In genomic region chr6:62286470-62286843, GRCh38 we compare ENCODE assay signal across 12 cellular contexts. TPM values are rescaled to one million over a fixed set of nuclear protein-coding genes. Genes with fewer than 3 reads are reported as not detected.
DNase-seq lines count a peak whose midpoint lies in the region; ATAC-seq and TF ChIP-seq lines count a peak whose summit lies in the region.
"Had no signal": no experiment of that assay in that cellular context is flagged by ENCODE, and none has a peak within 500 bp of the region (broad histone marks: within the 10 kb centered on the region; RNA-seq: fewer than 3 reads in every experiment).

No MANE protein-coding gene starts in this region.

- no peak for TF ChIP-seq EP300 in upper lobe of left lung (IDR thresholded peaks at IDR 0.05)

- peaks cover 45% of the 10 kb centered on the region for H3K79me2 ChIP-seq in Karpas-422 (ENCODE audit: low read length)

- H3K9me3 Mint-ChIP-seq in activated naive CD4-positive, alpha-beta T cell treated with anti-CD3 and anti-CD28 coated beads for 36 hours = no peaks in the 10 kb centered on the region

- peak overlapping the region; percentile 84 for H3K4me2 ChIP-seq in Karpas-422 (ENCODE audit: low read depth, low read length, poor library complexity, severe bottlenecking)

- no peaks in the 10 kb centered on the region for H3K36me3 Mint-ChIP-seq in activated naive CD4-positive, alpha-beta T cell treated with anti-CD3 and anti-CD28 coated beads for 36 hours (ENCODE audit: low read depth)
- H3K36me3 Mint-ChIP-seq: CD4-positive, CD25-positive, alpha-beta regulatory T cell had no signal

- H3K27me3 ChIP-seq in cardiac muscle cell = peaks cover 26% of the 10 kb centered on the region
- H3K27me3 ChIP-seq in Karpas-422 (ENCODE audit: low read length) = no peaks in the 10 kb centered on the region
- H3K27me3 ChIP-seq in upper lobe of left lung = no peaks in the 10 kb centered on the region

- TF ChIP-seq CTCF in cardiac muscle cell (IDR thresholded peaks at IDR 0.05; ENCODE audit: low read depth, low read length) = no peak
- no peak for TF ChIP-seq CTCF in upper lobe of left lung (IDR thresholded peaks at IDR 0.05)

- ATAC-seq in Right ventricle myocardium superior (ENCODE audit: poor library complexity) = no peak
- peak; percentile 15 for ATAC-seq in left colon
- ATAC-seq in upper lobe of left lung (ENCODE audit: low FRiP score in 2 of 2) = peak in 1 of 2 donors; percentile 47
- no peak for ATAC-seq in HG03469 (IDR thresholded peaks at IDR 0.05; ENCODE audit: unreplicated experiment)

- CTCF ChIA-PET in activated naive CD4-positive, alpha-beta T cell treated with anti-CD3 and anti-CD28 coated beads for 36 hours (lab: Charles Lee) = no interaction called here

- no peaks in the 10 kb centered on the region for H3K4me1 Mint-ChIP-seq in activated naive CD4-positive, alpha-beta T cell treated with anti-CD3 and anti-CD28 coated beads for 36 hours (ENCODE audit: low read depth)
- H3K4me1 Mint-ChIP-seq: CD4-positive, CD25-positive, alpha-beta regulatory T cell had no signal

- peak overlapping the region; percentile 56 for H3K4me3 ChIP-seq in cardiac muscle cell
- H3K4me3 ChIP-seq in Karpas-422 (ENCODE audit: low read length) = peak overlapping the region; percentile 98
- peak overlapping the region; percentile 45 to 73 (median 68) for H3K4me3 ChIP-seq in upper lobe of left lung

- peaks cover 19% of the 10 kb centered on the region for H3K27me3 Mint-ChIP-seq in activated naive CD4-positive, alpha-beta T cell treated with anti-CD3 and anti-CD28 coated beads for 36 hours (ENCODE audit: low read depth)
- H3K27me3 Mint-ChIP-seq: CD4-positive, CD25-positive, alpha-beta regulatory T cell had no signal

- H3K4me3 Mint-ChIP-seq in activated naive CD4-positive, alpha-beta T cell treated with anti-CD3 and anti-CD28 coated beads for 36 hours = no peak overlapping the region
- H3K4me3 Mint-ChIP-seq: CD4-positive, CD25-positive, alpha-beta regulatory T cell had no signal

- intact Hi-C loops in Right ventricle myocardium superior (cut with DNase I) (no loop called here), left colon (cut with DNase I, micrococcal nuclease) (no loop called here)
- intact Hi-C loops in activated naive CD4-positive, alpha-beta T cell treated with anti-CD3 and anti-CD28 coated beads for 36 hours (cut with micrococcal nuclease) = no loop called here

- H3K27ac ChIP-seq in cardiac muscle cell (no peak overlapping the region), Karpas-422 (ENCODE audit: low read length) (no peak overlapping the region), upper lobe of left lung (peak overlapping the region in 2 of 4 donors; percentile 75 to 84)

- WGBS in upper lobe of left lung, 2 donors = 2% methylated on average over 10 to 13 of the region's 13 CpGs

- peak overlapping the region; percentile 75 for H3K9ac ChIP-seq in Karpas-422 (ENCODE audit: low read length)

- H3K27ac Mint-ChIP-seq in activated naive CD4-positive, alpha-beta T cell treated with anti-CD3 and anti-CD28 coated beads for 36 hours = no peak overlapping the region
- H3K27ac Mint-ChIP-seq: CD4-positive, CD25-positive, alpha-beta regulatory T cell had no signal

- H4K20me1 ChIP-seq in Karpas-422 (ENCODE audit: insufficient read depth, low read depth, low read length) = peaks cover 4% of the 10 kb centered on the region; the same call in 1 of the 2 replicates

- TF ChIP-seq POLR2A in upper lobe of left lung (IDR thresholded peaks at IDR 0.05) = no peak

- H3K9me2 ChIP-seq in Karpas-422 (replicated peaks; ENCODE audit: insufficient read depth, low read length) = no peaks in the 10 kb centered on the region

- H3K36me3 ChIP-seq in cardiac muscle cell (no peaks in the 10 kb centered on the region), Karpas-422 (ENCODE audit: insufficient read depth, low read length) (peaks cover 17% of the 10 kb centered on the region; the same call in 1 of the 2 replicates), upper lobe of left lung (no peaks in the 10 kb centered on the region)

- DNase-seq in cardiac muscle cell (ENCODE audit: low read depth in 1 of 2, low spot score in 1 of 2) = peak in 1 of 2 donors; percentile 6
- no peak for DNase-seq in Right ventricle myocardium superior
- no peak for DNase-seq in Karpas-422
- no peak for DNase-seq in left colon
- DNase-seq in upper lobe of left lung = peak in 1 of 2 donors; percentile 39
- no peak for DNase-seq in NCI-H526 (lab: John Stamatoyannopoulos, UW)
- DNase-seq in activated naive CD4-positive, alpha-beta T cell treated with anti-CD3 and anti-CD28 coated beads for 36 hours = no peak
- DNase-seq: activated CD4-positive, alpha-beta T cell treated with anti-CD3 and anti-CD28 coated beads, Interleukin-2, amount 50 U/mL, for 1 hour; CD4-positive, CD25-positive, alpha-beta regulatory T cell had no signal

- H3K9me3 ChIP-seq in cardiac muscle cell (ENCODE audit: low read depth) (no peaks in the 10 kb centered on the region), Karpas-422 (ENCODE audit: low read length) (no peaks in the 10 kb centered on the region), upper lobe of left lung (no peaks in the 10 kb centered on the region)

- H3K4me1 ChIP-seq in cardiac muscle cell (ENCODE audit: low read depth) (no peaks in the 10 kb centered on the region), Karpas-422 (ENCODE audit: low read length) (peaks cover 23% of the 10 kb centered on the region), upper lobe of left lung (peaks cover 0 to 21% (median 11%) of the 10 kb centered on the region in 4 donors)

- peak overlapping the region; percentile 90 for H2AFZ ChIP-seq in Karpas-422 (ENCODE audit: low read length)

RNA-seq across cellular contexts. Expression of gene KHDRBS2, which starts 0.4 kb away (rescaled TPM):
- total RNA-seq in cardiac muscle cell = 5.0 and 5.6 TPM in 2 replicates
- 1.3 and 3.7 TPM in 2 replicates for polyA plus RNA-seq in cardiac muscle cell
- not detected for total RNA-seq in Right ventricle myocardium superior
- total RNA-seq in Karpas-422 (2014; rRNA removed; shearing (Covaris generic); ENCODE audit: low replicate concordance) = 40.1 and 41.8 TPM in 2 replicates
- 1 to 10 TPM in 1 of 2 donors, under 1 TPM in 1; 0.46 to 1.4 TPM for total RNA-seq in left colon
- 10 to 100 TPM in 4 of 6 donors, 1 to 10 TPM in 2; 5.4 to 48.2 (median 17.9) TPM for total RNA-seq in upper lobe of left lung
- total RNA-seq in activated naive CD4-positive, alpha-beta T cell treated with anti-CD3 and anti-CD28 coated beads for 36 hours = not detected
- total RNA-seq: CD4-positive, CD25-positive, alpha-beta regulatory T cell; fibroblast of villous mesenchyme; HT-29 had no signal
- polyA plus RNA-seq: CD4-positive, CD25-positive, alpha-beta regulatory T cell had no signal
